ENCODE assay signal across 33 cellular contexts in genomic region chr7:98707076-98707475, GRCh38.
"Had no signal": no experiment of that assay in that cellular context is flagged by ENCODE, and none has a peak within 500 bp of the region (broad histone marks: within the 10 kb centered on the region; RNA-seq: fewer than 3 reads in every experiment).

No MANE protein-coding gene starts in this region.

- FAIRE-seq: astrocyte, bronchial epithelial cell had no signal

- H3K9me3 ChIP-seq: adrenal gland, ascending aorta, body of pancreas, breast epithelium had no signal

- H3K4me1 ChIP-seq: adrenal gland, ascending aorta, body of pancreas, breast epithelium had no signal

- H3K36me3 ChIP-seq: adrenal gland, ascending aorta, brain microvascular endothelial cell, breast epithelium, cardiac muscle cell had no signal

- ATAC-seq: activated naive CD4-positive, alpha-beta T cell treated with anti-CD3 and anti-CD28 coated beads, Interleukin-2, amount 50 U/mL, for 72 hours; activated naive CD8-positive, alpha-beta T cell treated with anti-CD3 and anti-CD28 coated beads, Interleukin-2, amount 50 U/mL, for 24 hours; activated T-cell treated with anti-CD3 and anti-CD28 coated beads, Interleukin-2, amount 50 U/mL, for 4 hours; activated T-cell treated with anti-CD3 and anti-CD28 coated beads, Interleukin-2, amount 50 U/mL, for 72 hours; activated T-helper 17 cell treated with anti-CD3 and anti-CD28 coated beads, Interleukin-2, amount 50 U/mL, for 72 hours; body of pancreas had no signal

- H3K4me3 ChIP-seq: adrenal gland, ascending aorta, body of pancreas, breast epithelium, cardiac muscle cell had no signal

- DNase-seq: activated effector memory CD4-positive, alpha-beta T cell treated with anti-CD3 and anti-CD28 coated beads, Interleukin-2, amount 50 U/mL, for 16 hours; activated effector memory CD4-positive, alpha-beta T cell treated with Interleukin-2 at 50 U/mL for 16 hours; activated gamma-delta T cell; activated gamma-delta T cell treated with Interleukin-2 at 50 U/mL for 16 hours; activated naive CD4-positive, alpha-beta T cell; activated naive CD4-positive, alpha-beta T cell treated with anti-CD3 and anti-CD28 coated beads for 36 hours; activated naive CD4-positive, alpha-beta T cell treated with anti-CD3 and anti-CD28 coated beads, Interleukin-2, amount 10 ng/mL, durations not matched to agents 7 days and 5 days; activated naive CD4-positive, alpha-beta T cell treated with anti-CD3 and anti-CD28 coated beads, Interleukin-2, amount 50 U/mL, for 16 hours; activated naive CD4-positive, alpha-beta T cell treated with Interleukin-2 at 50 U/mL for 16 hours; activated naive CD8-positive, alpha-beta T cell treated with anti-CD3 and anti-CD28 coated beads for 36 hours; activated naive CD8-positive, alpha-beta T cell treated with anti-CD3 and anti-CD28 coated beads, Interleukin-2, amount 10 ng/mL, durations not matched to agents 7 days and 5 days; activated naive CD8-positive, alpha-beta T cell treated with anti-CD3 and anti-CD28 coated beads, Interleukin-2, amount 50 U/mL, for 24 hours; activated T-cell treated with anti-CD3 and anti-CD28 coated beads, Interleukin-2, amount 50 U/mL, for 24 hours; activated T-cell treated with anti-CD3 and anti-CD28 coated beads, Interleukin-2, amount 50 U/mL, for 4 hours; activated T-cell treated with anti-CD3 and anti-CD28 coated beads, Interleukin-2, amount 50 U/mL, for 48 hours; activated T-cell treated with anti-CD3 and anti-CD28 coated beads, Interleukin-2, amount 50 U/mL, for 72 hours; adrenal gland; amniotic stem cell; amygdala; anterior cingulate cortex; aorta; body of pancreas; brain microvascular endothelial cell; caudate nucleus; central memory CD4-positive, alpha-beta T cell; cerebellar nuclear complex had no signal

- H3K27me3 ChIP-seq: adrenal gland, ascending aorta, body of pancreas, brain microvascular endothelial cell, cardiac muscle cell had no signal

- H3K27ac ChIP-seq: adrenal gland, ascending aorta, body of pancreas, brain microvascular endothelial cell, breast epithelium, cardiac muscle cell had no signal
